20 cellular contexts compared by ENCODE assay signal in the genomic region with DNA sequence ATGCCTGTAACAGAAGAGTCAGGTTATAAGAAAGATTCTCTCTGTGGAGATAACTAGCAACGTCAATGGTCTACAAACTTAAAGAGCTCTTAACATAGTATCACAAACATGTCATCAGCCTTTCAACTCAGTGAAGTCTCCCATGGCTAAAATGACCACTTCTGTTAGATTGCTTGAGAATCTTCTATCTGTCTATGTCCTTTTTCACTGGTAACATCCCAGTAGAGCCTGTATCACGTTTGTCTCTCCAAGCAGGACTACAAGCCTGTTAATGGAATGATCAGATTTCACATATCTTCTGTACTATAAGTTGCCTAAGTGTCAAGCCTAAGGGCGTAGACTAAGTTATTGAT. TPM values are rescaled to one million over a fixed set of nuclear protein-coding genes. Genes with fewer than 3 reads are reported as not detected.
DNase-seq lines count a peak whose midpoint lies in the region; ATAC-seq and TF ChIP-seq lines count a peak whose summit lies in the region.
"Had no signal": no experiment of that assay in that cellular context is flagged by ENCODE, and none has a peak within 500 bp of the region (broad histone marks: within the 10 kb centered on the region; RNA-seq: fewer than 3 reads in every experiment).

No MANE protein-coding gene starts in this region.

- intact Hi-C loops in left lung (cut with DNase I), result no loop called here

- H3K9ac ChIP-seq in stomach smooth muscle (ENCODE audit: low read length in 2 of 2), result peak overlapping the region in 1 of 2 donors; percentile 16

- peaks cover 28% of the 10 kb centered on the region for H3K4me1 Mint-ChIP-seq in chondrocyte (ENCODE audit: low read depth)
- H3K4me1 Mint-ChIP-seq: CD14-positive monocyte; stimulated activated effector memory CD8-positive, alpha-beta T cell treated with anti-CD3 and anti-CD28 coated beads, Interleukin-12 subunit alpha, Interleukin-12 subunit beta, amount 100 ng/mL, for 72 hours had no signal

- H3K27ac ChIP-seq in left lung (no peak overlapping the region), stomach smooth muscle (ENCODE audit: low read length) (peak overlapping the region; percentile 56)
- H3K27ac ChIP-seq: ascending aorta, epithelial cell of prostate, ovary, upper lobe of right lung had no signal

- peak overlapping the region; percentile 81 for H3K27ac Mint-ChIP-seq in chondrocyte (ENCODE audit: unreplicated experiment)
- H3K27ac Mint-ChIP-seq: CD14-positive monocyte; stimulated activated effector memory CD8-positive, alpha-beta T cell treated with anti-CD3 and anti-CD28 coated beads, Interleukin-12 subunit alpha, Interleukin-12 subunit beta, amount 100 ng/mL, for 72 hours had no signal

- H3K4me3 ChIP-seq in left lung, result no peak overlapping the region
- H3K4me3 ChIP-seq in stomach smooth muscle (ENCODE audit: low read length in 2 of 2), result peak overlapping the region; percentile 15 to 58
- H3K4me3 ChIP-seq: ascending aorta, ovary, upper lobe of right lung had no signal

- peak; percentile 30 for ATAC-seq in left lung
- ATAC-seq in GM21390 (IDR thresholded peaks at IDR 0.05; ENCODE audit: unreplicated experiment), result no peak
- ATAC-seq: stimulated activated effector memory CD8-positive, alpha-beta T cell treated with anti-CD3 and anti-CD28 coated beads, Interleukin-12 subunit alpha, Interleukin-12 subunit beta, amount 100 ng/mL, for 72 hours had no signal

- no peaks in the 10 kb centered on the region for H3K27me3 ChIP-seq in left lung
- H3K27me3 ChIP-seq in stomach smooth muscle (ENCODE audit: control insufficient read depth in 1 of 2, insufficient read depth in 2 of 2, low read length in 2 of 2), result no peaks in the 10 kb centered on the region
- H3K27me3 ChIP-seq: ascending aorta, ovary, upper lobe of right lung had no signal

- no peaks in the 10 kb centered on the region for H3K27me3 Mint-ChIP-seq in chondrocyte (ENCODE audit: low read depth)

- no peaks in the 10 kb centered on the region for H3K36me3 Mint-ChIP-seq in chondrocyte (ENCODE audit: low read depth)
- H3K36me3 Mint-ChIP-seq: CD14-positive monocyte; stimulated activated effector memory CD8-positive, alpha-beta T cell treated with anti-CD3 and anti-CD28 coated beads, Interleukin-12 subunit alpha, Interleukin-12 subunit beta, amount 100 ng/mL, for 72 hours had no signal

- H3K4me1 ChIP-seq in left lung (no peaks in the 10 kb centered on the region), stomach smooth muscle (ENCODE audit: control insufficient read depth, insufficient read depth, low read length) (peaks cover 14% of the 10 kb centered on the region)
- H3K4me1 ChIP-seq: ascending aorta had no signal

- DNase-seq in NCI-H1417 treated with DMSO at 0.1 percent for 48 hours (lab: John Stamatoyannopoulos, UW) (peak; percentile 13), chondrocyte (ENCODE audit: low spot score) (no peak), left lung (no peak), NCI-H2029 (lab: John Stamatoyannopoulos, UW) (no peak), NK-92 (lab: John Stamatoyannopoulos, UW; ENCODE audit: unreplicated experiment) (no peak)
- DNase-seq in activated CD8-positive, alpha-beta memory T cell treated with anti-CD3 and anti-CD28 coated beads for 24 hours, result no peak
- DNase-seq: activated CD4-positive, CD25-positive, alpha-beta regulatory T cell; activated effector memory CD4-positive, alpha-beta T cell treated with Interleukin-2 at 50 U/mL for 16 hours; DMS79; NK-92 treated with Interleukin-12 subunit alpha and Interleukin-12 subunit beta, amount 100 ng/mL, for 24 hours; small intestine; T-helper 2 cell; upper lobe of right lung had no signal

- H3K4me3 Mint-ChIP-seq in chondrocyte (ENCODE audit: unreplicated experiment), result no peak overlapping the region
- H3K4me3 Mint-ChIP-seq: CD14-positive monocyte; stimulated activated effector memory CD8-positive, alpha-beta T cell treated with anti-CD3 and anti-CD28 coated beads, Interleukin-12 subunit alpha, Interleukin-12 subunit beta, amount 100 ng/mL, for 72 hours had no signal

- no peaks in the 10 kb centered on the region for H3K36me3 ChIP-seq in left lung
- H3K36me3 ChIP-seq in stomach smooth muscle (ENCODE audit: control insufficient read depth in 2 of 2, insufficient read depth in 2 of 2, low read length in 2 of 2), result no peaks in the 10 kb centered on the region
- H3K36me3 ChIP-seq: ascending aorta, ovary, upper lobe of right lung had no signal

- H3K9me3 ChIP-seq in left lung (no peaks in the 10 kb centered on the region), stomach smooth muscle (ENCODE audit: control insufficient read depth in 2 of 2, low read length in 2 of 2) (no peaks in the 10 kb centered on the region)
- H3K9me3 ChIP-seq: ascending aorta, ovary, upper lobe of right lung had no signal

- TF ChIP-seq CTCF in chondrocyte (IDR thresholded peaks at IDR 0.05) (no peak), left lung (IDR thresholded peaks at IDR 0.05) (no peak)

- no peaks in the 10 kb centered on the region for H3K9me3 Mint-ChIP-seq in chondrocyte (ENCODE audit: low read depth)
- H3K9me3 Mint-ChIP-seq: stimulated activated effector memory CD8-positive, alpha-beta T cell treated with anti-CD3 and anti-CD28 coated beads, Interleukin-12 subunit alpha, Interleukin-12 subunit beta, amount 100 ng/mL, for 72 hours had no signal

RNA-seq across cellular contexts. Expression of gene SLC2A13, which starts 50.7 kb away (rescaled TPM):
- total RNA-seq in chondrocyte (12.3 to 14.6 TPM (median 14.4 TPM) in 3 replicates), left lung (10 to 100 TPM; 12.8 to 14.6 TPM)

Comparison
In these comparisons a context has a peak if more than half of its experiments do, and no peak if none do; other contexts are left out.
1. H3K4me3 ChIP-seq: peak in stomach smooth muscle (2 of 2); none in left lung (0 of 2).